ENCODE assay signal across 1 cellular context in genomic region chr14:105485720-105486332, GRCh38.
TF ChIP-seq lines count a peak whose summit lies in the region.

No MANE protein-coding gene starts in this region.

TF ChIP-seq in HepG2, 621 proteins besides CTCF, POLR2A, EP300 and RAD21 (continued from another document and continues in another):
- TF ChIP-seq ZNF512 (CRISPR knock-in tag; IDR thresholded peaks at IDR 0.05) (no peak), HIC2 (CRISPR knock-in tag; IDR thresholded peaks at IDR 0.05; ENCODE audit: low read depth) (no peak; the same call in 1 of the 2 replicates), REST (IDR thresholded peaks at IDR 0.05; ENCODE audit: borderline replicate concordance in 1 of 2, low read depth in 1 of 2, low read length in 2 of 2) (no peak), DDIT3 (CRISPR knock-in tag; IDR thresholded peaks at IDR 0.05) (no peak), MTF2 (CRISPR knock-in tag; IDR thresholded peaks at IDR 0.05; ENCODE audit: borderline replicate concordance) (no peak), HNF1B (CRISPR knock-in tag; IDR thresholded peaks at IDR 0.05) (no peak), ZFP90 (CRISPR knock-in tag; IDR thresholded peaks at IDR 0.05; ENCODE audit: borderline replicate concordance) (0 out of 2 replicates have a peak, but pooled peaks have one; percentile 46), KLF9 (CRISPR knock-in tag; IDR thresholded peaks at IDR 0.05; ENCODE audit: low read depth) (no peak), ZNF800 (CRISPR knock-in tag; IDR thresholded peaks at IDR 0.05) (peak; percentile 52; the same call in 1 of the 2 replicates), PHF20 (CRISPR knock-in tag; IDR thresholded peaks at IDR 0.05) (no peak), ZNF546 (CRISPR knock-in tag; conservative IDR thresholded peaks at IDR 0.05) (no peak), ZNF207 (IDR thresholded peaks at IDR 0.05; ENCODE audit: borderline replicate concordance) (no peak), ZNF142 (CRISPR knock-in tag; IDR thresholded peaks at IDR 0.05) (no peak), ZNF260 (CRISPR knock-in tag; IDR thresholded peaks at IDR 0.05; ENCODE audit: borderline replicate concordance, low read depth) (no peak), ZNF503 (CRISPR knock-in tag; IDR thresholded peaks at IDR 0.05) (no peak), KLF12 (CRISPR knock-in tag; IDR thresholded peaks at IDR 0.05; ENCODE audit: borderline replicate concordance) (no peak), ZBTB4 (CRISPR knock-in tag; IDR thresholded peaks at IDR 0.05; ENCODE audit: borderline replicate concordance) (no peak), CBX1 (IDR thresholded peaks at IDR 0.05; ENCODE audit: low read depth) (no peak), FOXC1 (CRISPR knock-in tag; IDR thresholded peaks at IDR 0.05; ENCODE audit: borderline replicate concordance) (no peak), ZNF777 (CRISPR knock-in tag; IDR thresholded peaks at IDR 0.05) (peak; percentile 67), GMEB2 (CRISPR knock-in tag; IDR thresholded peaks at IDR 0.05; ENCODE audit: low read depth) (no peak), ZNF619 (CRISPR knock-in tag; IDR thresholded peaks at IDR 0.05) (no peak), STAG1 (CRISPR knock-in tag; IDR thresholded peaks at IDR 0.05) (peak; percentile 84), KMT2A (CRISPR knock-in tag; IDR thresholded peaks at IDR 0.05) (0 out of 2 replicates have a peak, but pooled peaks have one; percentile 24), ZNF670 (CRISPR knock-in tag; IDR thresholded peaks at IDR 0.05; ENCODE audit: borderline replicate concordance) (no peak), KDM5B (CRISPR knock-in tag; IDR thresholded peaks at IDR 0.05; ENCODE audit: borderline replicate concordance) (peak; percentile 62; the same call in 1 of the 2 replicates), ZFP36 (IDR thresholded peaks at IDR 0.05; ENCODE audit: borderline replicate concordance, low read depth, low read length, partially characterized antibody) (no peak), FOXK1 (CRISPR knock-in tag; IDR thresholded peaks at IDR 0.05; ENCODE audit: borderline replicate concordance, low read depth) (peak; percentile 44; the same call in 1 of the 2 replicates), AKAP8 (CRISPR knock-in tag; IDR thresholded peaks at IDR 0.05) (0 out of 2 replicates have a peak, but pooled peaks have one; percentile 58)
